Comparison of ENCODE assay signal across 1 cellular context in genomic region chr6:28443112-28443773, GRCh38.
TF ChIP-seq lines count a peak whose summit lies in the region.

TSS of gene ZSCAN23 (minus strand) at chr6:28443491. CDS start at chr6:28436266, 7,225 bp downstream.

TF ChIP-seq in GM12878, 131 proteins besides CTCF, POLR2A, EP300 and RAD21 (continued from another document and continues in another):
- TF ChIP-seq ZNF592 (IDR thresholded peaks at IDR 0.05) (no peak), CBX3 (IDR thresholded peaks at IDR 0.05; ENCODE audit: borderline replicate concordance, low read depth) (no peak), MLLT1 (IDR thresholded peaks at IDR 0.05) (no peak), BMI1 (IDR thresholded peaks at IDR 0.05; ENCODE audit: borderline replicate concordance) (no peak), IRF5 (IDR thresholded peaks at IDR 0.05; ENCODE audit: borderline replicate concordance) (no peak), SIN3A (IDR thresholded peaks at IDR 0.05; ENCODE audit: low read depth, low read length) (no peak), NR2F1 (conservative IDR thresholded peaks at IDR 0.05) (no peak), MXI1 (IDR thresholded peaks at IDR 0.05; ENCODE audit: low read depth, low read length) (no peak), ZNF217 (IDR thresholded peaks at IDR 0.05) (0 out of 2 replicates have a peak, but pooled peaks have one; percentile 25), RELA (IDR thresholded peaks at IDR 0.05; ENCODE audit: borderline replicate concordance, partially characterized antibody) (peak; percentile 43), CEBPZ (IDR thresholded peaks at IDR 0.05; ENCODE audit: low read depth, low read length) (no peak), BRCA1 (IDR thresholded peaks at IDR 0.05; ENCODE audit: low read depth, low read length) (no peak), BACH1 (IDR thresholded peaks at IDR 0.05; ENCODE audit: borderline replicate concordance) (no peak), WRNIP1 (IDR thresholded peaks at IDR 0.05; ENCODE audit: borderline replicate concordance, low read depth, low read length) (no peak), KLF5 (IDR thresholded peaks at IDR 0.05; ENCODE audit: partially characterized antibody) (no peak), POLR2AphosphoS2 (IDR thresholded peaks at IDR 0.05; ENCODE audit: low read depth, low read length) (no peak), ZNF24 (IDR thresholded peaks at IDR 0.05) (no peak), SP1 (IDR thresholded peaks at IDR 0.05; ENCODE audit: low read depth, low read length) (no peak), TARDBP (IDR thresholded peaks at IDR 0.05; ENCODE audit: borderline replicate concordance) (no peak), PRDM15 (CRISPR knock-in tag; IDR thresholded peaks at IDR 0.05) (no peak), CHD1 (IDR thresholded peaks at IDR 0.05; ENCODE audit: low read depth, low read length) (no peak), ZZZ3 (IDR thresholded peaks at IDR 0.05; ENCODE audit: control insufficient read depth, insufficient read length, low read depth) (no peak), FOXM1 (IDR thresholded peaks at IDR 0.05; ENCODE audit: low read depth, low read length) (no peak), MAX (IDR thresholded peaks at IDR 0.05; ENCODE audit: low read depth, low read length) (no peak), CUX1 (IDR thresholded peaks at IDR 0.05; ENCODE audit: insufficient replicate concordance, low read depth, low read length) (no peak), YBX1 (IDR thresholded peaks at IDR 0.05) (no peak), ZBTB4 (CRISPR knock-in tag; IDR thresholded peaks at IDR 0.05) (no peak), SIX5 (IDR thresholded peaks at IDR 0.05; ENCODE audit: low read depth, low read length, severe bottlenecking) (no peak), GATAD2B (conservative IDR thresholded peaks at IDR 0.05; ENCODE audit: low read depth) (no peak), ESRRA (IDR thresholded peaks at IDR 0.05; ENCODE audit: low read length) (no peak), ATF2 (IDR thresholded peaks at IDR 0.05; ENCODE audit: low read length) (no peak)
